Comparison of ENCODE assay signal across 20 cellular contexts in the genomic region with DNA sequence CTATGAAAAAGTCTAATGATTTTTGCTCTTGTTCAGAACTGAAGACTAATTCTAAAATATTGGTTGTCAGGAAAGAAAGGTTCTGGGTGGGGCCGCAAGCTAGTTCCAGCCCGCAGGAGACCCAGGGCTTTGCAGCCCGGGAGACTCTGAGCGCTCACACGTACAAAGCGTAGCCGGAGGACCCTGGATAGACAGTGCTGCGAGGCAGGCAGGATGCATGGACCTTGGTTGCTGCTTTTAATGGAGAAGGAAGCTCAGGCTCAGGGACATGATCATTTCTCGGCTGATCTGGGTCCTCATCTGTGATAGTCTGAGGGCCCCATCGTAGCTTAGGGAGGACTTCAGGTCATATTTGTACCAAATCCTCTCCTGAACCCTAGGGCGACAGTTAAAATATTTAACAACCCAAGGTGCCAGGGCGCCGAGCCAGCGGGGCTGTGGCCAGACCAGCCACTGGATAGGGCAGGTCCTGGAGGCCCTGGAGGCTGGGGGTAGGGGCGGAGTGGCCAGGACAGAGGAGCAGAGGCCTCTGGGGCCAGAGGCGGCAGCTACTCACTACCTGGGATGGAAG.
DNase-seq lines count a peak whose midpoint lies in the region; TF ChIP-seq lines count a peak whose summit lies in the region.
"Had no signal": no experiment of that assay in that cellular context is flagged by ENCODE, and none has a peak within 500 bp of the region (broad histone marks: within the 10 kb centered on the region; RNA-seq: fewer than 3 reads in every experiment).

No MANE protein-coding gene starts in this region.

- intact Hi-C loops in stomach (cut with DNase I; ENCODE audit: low total_unique reads): no loop called here

- peaks cover 8% of the 10 kb centered on the region for H3K9me3 Mint-ChIP-seq in glutamatergic neuron (ENCODE audit: unreplicated experiment)
- H3K9me3 Mint-ChIP-seq: stimulated activated effector memory CD8-positive, alpha-beta T cell treated with anti-CD3 and anti-CD28 coated beads, Interleukin-12 subunit alpha, Interleukin-12 subunit beta, amount 100 ng/mL, for 72 hours had no signal

- no peak overlapping the region for H3K27ac ChIP-seq in stomach
- no peak overlapping the region for H3K27ac ChIP-seq in RWPE1
- H3K27ac ChIP-seq: hepatocyte, HL-60 had no signal

- no peaks in the 10 kb centered on the region for H3K36me3 Mint-ChIP-seq in glutamatergic neuron (ENCODE audit: unreplicated experiment)
- H3K36me3 Mint-ChIP-seq: stimulated activated effector memory CD8-positive, alpha-beta T cell treated with anti-CD3 and anti-CD28 coated beads, Interleukin-12 subunit alpha, Interleukin-12 subunit beta, amount 100 ng/mL, for 72 hours had no signal

- H3K36me3 ChIP-seq in stomach: no peaks in the 10 kb centered on the region

- peak overlapping the region; percentile 87 for H3K27ac Mint-ChIP-seq in glutamatergic neuron (ENCODE audit: unreplicated experiment)
- H3K27ac Mint-ChIP-seq: stimulated activated effector memory CD8-positive, alpha-beta T cell treated with anti-CD3 and anti-CD28 coated beads, Interleukin-12 subunit alpha, Interleukin-12 subunit beta, amount 100 ng/mL, for 72 hours had no signal

- TF ChIP-seq CTCF in glutamatergic neuron (IDR thresholded peaks at IDR 0.05; ENCODE audit: partially characterized antibody, unreplicated experiment) (no peak), stomach (IDR thresholded peaks at IDR 0.05) (no peak), RWPE1 (conservative IDR thresholded peaks at IDR 0.05; ENCODE audit: low read depth) (no peak)

- no peak overlapping the region for H3K4me3 ChIP-seq in stomach
- H3K4me3 ChIP-seq: hepatocyte had no signal

- peaks cover 27% of the 10 kb centered on the region for H3K4me1 Mint-ChIP-seq in glutamatergic neuron (ENCODE audit: low read depth, unreplicated experiment)

- no peak for TF ChIP-seq EP300 in stomach (IDR thresholded peaks at IDR 0.05)

- DNase-seq in NCI-H345 (lab: John Stamatoyannopoulos, UW) (peak; percentile 39), NCI-H345 treated with DMSO at 0.1 percent for 48 hours (lab: John Stamatoyannopoulos, UW; ENCODE audit: unreplicated experiment) (no peak), NCI-H446 treated with DMSO at 0.1 percent for 48 hours (lab: John Stamatoyannopoulos, UW) (peak; percentile 68), glutamatergic neuron (no peak), stomach (peak; percentile 21), RWPE1 (ENCODE audit: low spot score) (no peak), SIG-M5 (lab: John Stamatoyannopoulos, UW) (no peak), A172 (ENCODE audit: low spot score) (no peak)
- DNase-seq: 8988T; activated naive CD4-positive, alpha-beta T cell; central memory CD4-positive, alpha-beta T cell; mammary epithelial cell; MV-4-11; NCI-H774; PC-3; T1000 had no signal

- no peak for TF ChIP-seq POLR2A in stomach (IDR thresholded peaks at IDR 0.05)

- 66 to 75% (median 69%) methylated on average over 16 of the region's 16 CpGs for WGBS in stomach, 5 donors

- peaks cover 0 to 15% (median 12%) of the 10 kb centered on the region in 4 donors for H3K4me1 ChIP-seq in stomach

- H3K27me3 ChIP-seq in stomach: peaks cover 27 to 100% (median 87%) of the 10 kb centered on the region in 3 donors

- H3K27me3 Mint-ChIP-seq in glutamatergic neuron (ENCODE audit: unreplicated experiment): peaks cover 18% of the 10 kb centered on the region

- H3K4me3 Mint-ChIP-seq in glutamatergic neuron (ENCODE audit: unreplicated experiment): no peak overlapping the region
- H3K4me3 Mint-ChIP-seq: naive thymus-derived CD4-positive, alpha-beta T cell; stimulated activated effector memory CD8-positive, alpha-beta T cell treated with anti-CD3 and anti-CD28 coated beads, Interleukin-12 subunit alpha, Interleukin-12 subunit beta, amount 100 ng/mL, for 72 hours had no signal

- CTCF ChIA-PET in RWPE1 (lab: Yijun Ruan, JAX): interaction anchor here (0.6 kb wide), 1 partner anchor 200 kb away, joined by 3 read pairs; no protein-coding TSS in a partner anchor

- H3K9me3 ChIP-seq in stomach: no peaks in the 10 kb centered on the region

- POLR2A ChIA-PET in RWPE1 (lab: Yijun Ruan, JAX; ENCODE audit: low non-redundant PET): no interaction called here

Comparison
In these comparisons a context has a peak if more than half of its experiments do, and no peak if none do; other contexts are left out.
1. DNase-seq: peak in NCI-H345 (single experiment), NCI-H446 treated with DMSO at 0.1 percent for 48 hours (single experiment) and stomach (single experiment); none in NCI-H345 treated with DMSO at 0.1 percent for 48 hours (single experiment), glutamatergic neuron (single experiment), RWPE1 (single experiment), SIG-M5 (single experiment) and A172 (single experiment).